ENCODE assay signal across 8 cellular contexts in the genomic region with DNA sequence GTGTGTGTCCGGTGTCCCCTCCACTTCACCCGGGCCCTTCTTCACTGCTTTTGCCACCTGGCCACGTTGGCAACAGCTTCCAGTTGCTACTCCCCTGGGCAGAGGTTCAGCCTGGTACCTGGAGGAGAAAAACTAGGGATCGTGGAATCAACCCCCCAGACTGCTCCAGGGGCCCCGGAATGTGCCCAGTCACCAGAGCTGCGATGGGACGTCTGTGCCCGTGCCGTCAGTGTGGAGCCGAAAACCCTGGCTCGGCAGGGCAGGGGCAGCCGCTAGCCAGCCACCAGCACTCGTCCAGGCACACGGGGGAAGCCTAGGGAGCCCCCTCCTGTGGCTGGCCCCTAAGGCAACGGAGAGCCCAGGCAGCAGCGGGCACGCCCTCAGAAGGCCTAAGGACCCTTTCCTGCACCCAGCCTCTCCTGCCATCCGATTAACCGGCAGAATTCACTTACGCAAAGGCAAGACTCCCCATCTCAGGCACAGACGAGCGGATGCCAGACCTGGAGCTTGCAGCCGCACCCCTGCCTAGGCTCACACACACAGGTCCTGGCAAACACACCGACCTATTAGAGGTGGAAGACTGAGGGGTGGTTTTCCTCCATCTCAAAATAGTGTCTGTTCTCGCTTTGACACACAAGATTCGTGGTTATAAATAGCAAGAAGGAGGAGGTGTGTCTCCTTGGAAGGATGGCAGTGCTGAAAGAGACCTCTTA.
DNase-seq lines count a peak whose midpoint lies in the region; ATAC-seq and TF ChIP-seq lines count a peak whose summit lies in the region.

No MANE protein-coding gene starts in this region.

- no peak for DNase-seq in activated naive CD4-positive, alpha-beta T cell treated with anti-CD3 and anti-CD28 coated beads, Interleukin-2, amount 50 U/mL, for 16 hours
- no peak for DNase-seq in activated T-helper 1 cell treated with anti-CD3 and anti-CD28 coated beads, Interleukin-12 subunit alpha, Interleukin-12 subunit beta, Interleukin-2, Interleukin-4 antibody, amounts not matched to agents 30 ng/mL and 10 ng/mL and 1 ng/mL, durations not matched to agents 14 hours and 24 hours and 36 hours (ENCODE audit: low spot score)
- DNase-seq in islet precursor cell (peak; percentile 52), type B pancreatic cell (ENCODE audit: extremely low spot score, unreplicated experiment) (no peak), ureter (ENCODE audit: low spot score) (no peak)

- peak overlapping the region; percentile 83 for H3K4me3 Mint-ChIP-seq in activated naive CD4-positive, alpha-beta T cell treated with anti-CD3 and anti-CD28 coated beads, Interleukin-2, amount 50 U/mL, for 24 hours
- H3K4me3 Mint-ChIP-seq in activated T-helper 1 cell treated with anti-CD3 and anti-CD28 coated beads, Interleukin-12 subunit alpha, Interleukin-12 subunit beta, Interleukin-2, Interleukin-4 antibody, amounts not matched to agents 30 ng/mL and 10 ng/mL and 1 ng/mL, durations not matched to agents 14 hours and 24 hours and 36 hours: peak overlapping the region; percentile 79
- peak overlapping the region; percentile 84 for H3K4me3 Mint-ChIP-seq in type B pancreatic cell

- H3K4me1 Mint-ChIP-seq in activated naive CD4-positive, alpha-beta T cell treated with anti-CD3 and anti-CD28 coated beads, Interleukin-2, amount 50 U/mL, for 24 hours: peaks cover 41% of the 10 kb centered on the region
- peaks cover 27% of the 10 kb centered on the region for H3K4me1 Mint-ChIP-seq in activated T-helper 1 cell treated with anti-CD3 and anti-CD28 coated beads, Interleukin-12 subunit alpha, Interleukin-12 subunit beta, Interleukin-2, Interleukin-4 antibody, amounts not matched to agents 30 ng/mL and 10 ng/mL and 1 ng/mL, durations not matched to agents 14 hours and 24 hours and 36 hours (ENCODE audit: low read depth)
- peaks cover 7% of the 10 kb centered on the region for H3K4me1 Mint-ChIP-seq in type B pancreatic cell (ENCODE audit: unreplicated experiment)

- ATAC-seq in HG03571 (IDR thresholded peaks at IDR 0.05; ENCODE audit: unreplicated experiment) (no peak), GM18868 (IDR thresholded peaks at IDR 0.05; ENCODE audit: unreplicated experiment) (no peak)

- intact Hi-C loops in activated T-helper 1 cell treated with anti-CD3 and anti-CD28 coated beads, Interleukin-12 subunit alpha, Interleukin-12 subunit beta, Interleukin-2, Interleukin-4 antibody, amounts not matched to agents 30 ng/mL and 10 ng/mL and 1 ng/mL, durations not matched to agents 14 hours and 24 hours and 36 hours (cut with micrococcal nuclease): loop anchor here (2.0 to 5.0 kb wide), 6 partner anchors 23 to 540 kb away; a partner anchor contains a TSS

- H3K36me3 Mint-ChIP-seq in activated naive CD4-positive, alpha-beta T cell treated with anti-CD3 and anti-CD28 coated beads, Interleukin-2, amount 50 U/mL, for 24 hours: peaks cover 2% of the 10 kb centered on the region
- H3K36me3 Mint-ChIP-seq in activated T-helper 1 cell treated with anti-CD3 and anti-CD28 coated beads, Interleukin-12 subunit alpha, Interleukin-12 subunit beta, Interleukin-2, Interleukin-4 antibody, amounts not matched to agents 30 ng/mL and 10 ng/mL and 1 ng/mL, durations not matched to agents 14 hours and 24 hours and 36 hours (ENCODE audit: low read depth): no peaks in the 10 kb centered on the region
- no peaks in the 10 kb centered on the region for H3K36me3 Mint-ChIP-seq in type B pancreatic cell

- TF ChIP-seq CTCF in type B pancreatic cell (conservative IDR thresholded peaks at IDR 0.05): no peak

- no peaks in the 10 kb centered on the region for H3K9me3 Mint-ChIP-seq in activated naive CD4-positive, alpha-beta T cell treated with anti-CD3 and anti-CD28 coated beads, Interleukin-2, amount 50 U/mL, for 24 hours
- H3K9me3 Mint-ChIP-seq in activated T-helper 1 cell treated with anti-CD3 and anti-CD28 coated beads, Interleukin-12 subunit alpha, Interleukin-12 subunit beta, Interleukin-2, Interleukin-4 antibody, amounts not matched to agents 30 ng/mL and 10 ng/mL and 1 ng/mL, durations not matched to agents 14 hours and 24 hours and 36 hours: no peaks in the 10 kb centered on the region
- H3K9me3 Mint-ChIP-seq in type B pancreatic cell: no peaks in the 10 kb centered on the region

- H3K27ac Mint-ChIP-seq in activated naive CD4-positive, alpha-beta T cell treated with anti-CD3 and anti-CD28 coated beads, Interleukin-2, amount 50 U/mL, for 24 hours: peak overlapping the region; percentile 63
- H3K27ac Mint-ChIP-seq in activated T-helper 1 cell treated with anti-CD3 and anti-CD28 coated beads, Interleukin-12 subunit alpha, Interleukin-12 subunit beta, Interleukin-2, Interleukin-4 antibody, amounts not matched to agents 30 ng/mL and 10 ng/mL and 1 ng/mL, durations not matched to agents 14 hours and 24 hours and 36 hours: no peak overlapping the region
- peak overlapping the region; percentile 34 for H3K27ac Mint-ChIP-seq in type B pancreatic cell

- H3K27me3 Mint-ChIP-seq in activated naive CD4-positive, alpha-beta T cell treated with anti-CD3 and anti-CD28 coated beads, Interleukin-2, amount 50 U/mL, for 24 hours: peaks cover 51% of the 10 kb centered on the region
- H3K27me3 Mint-ChIP-seq in activated T-helper 1 cell treated with anti-CD3 and anti-CD28 coated beads, Interleukin-12 subunit alpha, Interleukin-12 subunit beta, Interleukin-2, Interleukin-4 antibody, amounts not matched to agents 30 ng/mL and 10 ng/mL and 1 ng/mL, durations not matched to agents 14 hours and 24 hours and 36 hours (ENCODE audit: insufficient read depth): peaks cover 60% of the 10 kb centered on the region
- peaks cover 66% of the 10 kb centered on the region for H3K27me3 Mint-ChIP-seq in type B pancreatic cell
